25 cellular contexts compared by ENCODE assay signal in genomic region chr6:24971067-24971466, GRCh38.
"Had no signal": no experiment of that assay in that cellular context is flagged by ENCODE, and none has a peak within 500 bp of the region (broad histone marks: within the 10 kb centered on the region; RNA-seq: fewer than 3 reads in every experiment).

No MANE protein-coding gene starts in this region.

- H3K4me3 Mint-ChIP-seq: activated B cell treated with CpG ODN at 0.5 μM for 24 hours; activated CD4-positive, alpha-beta T cell treated with anti-CD3 and anti-CD28 coated beads, Interleukin-2, amount 10 ng/mL, durations not matched to agents 24 days and 14 days; activated CD8-positive, alpha-beta memory T cell treated with anti-CD3 and anti-CD28 coated beads, Interleukin-2, amount 10 ng/mL, durations not matched to agents 7 days and 5 days; activated naive CD4-positive, alpha-beta T cell treated with anti-CD3 and anti-CD28 coated beads, Interleukin-2, amount 50 U/mL, for 24 hours; activated T-cell treated with anti-CD3 and anti-CD28 coated beads, Interleukin-2, amount 50 U/mL, for 24 hours; activated T-helper 1 cell treated with anti-CD3 and anti-CD28 coated beads, Interleukin-12 subunit alpha, Interleukin-12 subunit beta, Interleukin-2, Interleukin-4 antibody, amounts not matched to agents 30 ng/mL and 10 ng/mL and 1 ng/mL, durations not matched to agents 14 hours and 24 hours and 36 hours had no signal

- DNase-seq: activated B cell treated with CpG ODN at 0.5 μM for 24 hours; activated CD4-positive, alpha-beta T cell treated with anti-CD3 and anti-CD28 coated beads for 1 hour; activated CD4-positive, alpha-beta T cell treated with anti-CD3 and anti-CD28 coated beads, Interleukin-2, amount 10 ng/mL, durations not matched to agents 24 days and 14 days; activated CD4-positive, alpha-beta T cell treated with anti-CD3 and anti-CD28 coated beads, Interleukin-2, amount 50 U/mL, for 48 hours; activated CD8-positive, alpha-beta memory T cell treated with anti-CD3 and anti-CD28 coated beads, Interleukin-2, amount 10 ng/mL, durations not matched to agents 7 days and 5 days; activated effector memory CD4-positive, alpha-beta T cell treated with Interleukin-2 at 50 U/mL for 16 hours; activated naive CD4-positive, alpha-beta T cell; activated T-cell treated with anti-CD3 and anti-CD28 coated beads, Interleukin-2, amount 50 U/mL, for 24 hours; aorta; central memory CD4-positive, alpha-beta T cell; NCI-H1092; NCI-H1417; NCI-H1694; NCI-H2029; NCI-H2107; NCI-H345; NCI-H510A; NCI-H69; NK-92 treated with Interleukin-12 subunit alpha and Interleukin-12 subunit beta, amount 100 ng/mL, for 24 hours; PC-3; SHP77 treated with DMSO at 0.1 percent for 48 hours; T-helper 2 cell; T1000 had no signal

- H3K27ac Mint-ChIP-seq: activated B cell treated with CpG ODN at 0.5 μM for 24 hours; activated CD4-positive, alpha-beta T cell treated with anti-CD3 and anti-CD28 coated beads, Interleukin-2, amount 10 ng/mL, durations not matched to agents 24 days and 14 days; activated CD8-positive, alpha-beta memory T cell treated with anti-CD3 and anti-CD28 coated beads, Interleukin-2, amount 10 ng/mL, durations not matched to agents 7 days and 5 days; activated T-cell treated with anti-CD3 and anti-CD28 coated beads, Interleukin-2, amount 50 U/mL, for 24 hours; activated T-helper 1 cell treated with anti-CD3 and anti-CD28 coated beads, Interleukin-12 subunit alpha, Interleukin-12 subunit beta, Interleukin-2, Interleukin-4 antibody, amounts not matched to agents 30 ng/mL and 10 ng/mL and 1 ng/mL, durations not matched to agents 14 hours and 24 hours and 36 hours had no signal

- ATAC-seq: activated CD8-positive, alpha-beta memory T cell treated with anti-CD3 and anti-CD28 coated beads, Interleukin-2, amount 10 ng/mL, durations not matched to agents 7 days and 5 days; PC-3 had no signal

- H3K9me3 Mint-ChIP-seq: activated B cell treated with CpG ODN at 0.5 μM for 24 hours; activated T-cell treated with anti-CD3 and anti-CD28 coated beads, Interleukin-2, amount 50 U/mL, for 24 hours; activated T-helper 1 cell treated with anti-CD3 and anti-CD28 coated beads, Interleukin-12 subunit alpha, Interleukin-12 subunit beta, Interleukin-2, Interleukin-4 antibody, amounts not matched to agents 30 ng/mL and 10 ng/mL and 1 ng/mL, durations not matched to agents 14 hours and 24 hours and 36 hours had no signal

- H3K27me3 Mint-ChIP-seq: activated B cell treated with CpG ODN at 0.5 μM for 24 hours; activated CD4-positive, alpha-beta T cell treated with anti-CD3 and anti-CD28 coated beads, Interleukin-2, amount 10 ng/mL, durations not matched to agents 24 days and 14 days; activated CD8-positive, alpha-beta memory T cell treated with anti-CD3 and anti-CD28 coated beads, Interleukin-2, amount 10 ng/mL, durations not matched to agents 7 days and 5 days; activated naive CD4-positive, alpha-beta T cell treated with anti-CD3 and anti-CD28 coated beads, Interleukin-2, amount 50 U/mL, for 24 hours; activated T-cell treated with anti-CD3 and anti-CD28 coated beads, Interleukin-2, amount 50 U/mL, for 24 hours had no signal
